ENCODE assay signal across 8 cellular contexts in the genomic region with DNA sequence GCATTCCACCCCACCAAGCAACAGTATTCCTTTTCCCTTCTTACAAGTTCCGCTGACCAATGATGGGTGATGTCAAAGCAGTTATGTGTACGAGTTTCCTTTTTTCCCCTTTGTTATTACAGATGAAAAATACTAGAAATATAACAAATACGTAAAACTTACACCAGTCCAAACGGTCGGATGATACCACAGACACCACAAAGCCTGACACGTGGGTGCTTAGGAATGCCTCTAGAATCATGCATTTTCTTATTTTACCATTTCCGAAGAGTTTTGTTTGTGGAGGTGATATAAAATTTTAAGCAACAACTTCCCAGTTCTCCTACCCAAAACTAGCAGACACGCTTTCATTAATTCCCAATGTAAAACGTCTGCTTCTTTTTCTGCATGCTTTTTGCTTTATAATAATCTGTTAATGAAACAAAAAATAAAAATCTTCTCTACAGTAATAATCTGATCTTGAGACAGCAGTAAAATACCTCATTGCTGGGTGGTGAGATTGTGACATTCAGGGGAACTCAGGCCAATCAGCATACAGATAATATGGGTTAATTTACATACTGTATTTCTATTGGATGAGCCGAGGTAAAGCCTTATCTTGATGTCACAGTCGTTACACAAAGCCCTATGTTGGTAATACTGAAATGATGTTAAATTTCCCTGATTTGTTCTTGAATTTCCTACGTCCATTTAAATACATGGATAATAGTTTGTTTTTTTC. TPM values are rescaled to one million over a fixed set of nuclear protein-coding genes. Genes with fewer than 3 reads are reported as not detected.
DNase-seq lines count a peak whose midpoint lies in the region; ATAC-seq and TF ChIP-seq lines count a peak whose summit lies in the region.

No MANE protein-coding gene starts in this region.

- no peaks in the 10 kb centered on the region for H3K36me3 ChIP-seq in GM23338 (ENCODE audit: insufficient read depth)
- no peaks in the 10 kb centered on the region for H3K36me3 ChIP-seq in effector memory CD4-positive, alpha-beta T cell (ENCODE audit: control insufficient read depth, insufficient read depth, low read length)

- no peaks in the 10 kb centered on the region for H3K4me1 ChIP-seq in GM23338 (ENCODE audit: insufficient read depth)
- peaks cover 7% of the 10 kb centered on the region for H3K4me1 ChIP-seq in effector memory CD4-positive, alpha-beta T cell (ENCODE audit: control insufficient read depth, insufficient read depth, low read length, poor library complexity, severe bottlenecking)

- peaks cover 17% of the 10 kb centered on the region; the same call in 2 of the 3 replicates for H3K4me1 Mint-ChIP-seq in GM23338
- peaks cover 17% of the 10 kb centered on the region for H3K4me1 Mint-ChIP-seq in activated naive CD4-positive, alpha-beta T cell treated with anti-CD3 and anti-CD28 coated beads, Interleukin-2, amount 10 ng/mL, durations not matched to agents 7 days and 5 days

- no peaks in the 10 kb centered on the region for H4K20me1 ChIP-seq in GM23338 (replicated peaks; ENCODE audit: insufficient read depth)

- no peak overlapping the region for H2AFZ ChIP-seq in GM23338

- no peaks in the 10 kb centered on the region for H3F3A ChIP-seq in GM23338 (replicated peaks; ENCODE audit: low read depth)

- peak overlapping the region; percentile 71; the same call in 1 of the 2 replicates for H3K27ac Mint-ChIP-seq in GM23338
- no peak overlapping the region for H3K27ac Mint-ChIP-seq in activated naive CD4-positive, alpha-beta T cell treated with anti-CD3 and anti-CD28 coated beads, Interleukin-2, amount 10 ng/mL, durations not matched to agents 7 days and 5 days

- no peaks in the 10 kb centered on the region for H3K9me2 ChIP-seq in GM23338 (ENCODE audit: insufficient read depth)

- no peak for TF ChIP-seq CTCF in GM23338 (conservative IDR thresholded peaks at IDR 0.05; ENCODE audit: low read depth in 2 of 2)

- peak; percentile 83 for ATAC-seq in GM23338
- no peak for ATAC-seq in GM18907 (IDR thresholded peaks at IDR 0.05; ENCODE audit: unreplicated experiment)
- no peak for ATAC-seq in HG03439 (IDR thresholded peaks at IDR 0.05; ENCODE audit: unreplicated experiment)

- H3K4me3 ChIP-seq in GM23338: peak overlapping the region; percentile 64
- no peak overlapping the region for H3K4me3 ChIP-seq in effector memory CD4-positive, alpha-beta T cell (ENCODE audit: insufficient read depth, low read depth, low read length, poor library complexity, severe bottlenecking)

- H3K27me3 Mint-ChIP-seq in GM23338 (ENCODE audit: insufficient read depth, low read depth, poor library complexity): peaks cover 23% of the 10 kb centered on the region
- peaks cover 43% of the 10 kb centered on the region for H3K27me3 Mint-ChIP-seq in activated naive CD4-positive, alpha-beta T cell treated with anti-CD3 and anti-CD28 coated beads, Interleukin-2, amount 10 ng/mL, durations not matched to agents 7 days and 5 days

- H3K36me3 Mint-ChIP-seq in GM23338 (ENCODE audit: low read depth): no peaks in the 10 kb centered on the region
- no peaks in the 10 kb centered on the region for H3K36me3 Mint-ChIP-seq in activated naive CD4-positive, alpha-beta T cell treated with anti-CD3 and anti-CD28 coated beads, Interleukin-2, amount 10 ng/mL, durations not matched to agents 7 days and 5 days

- no peaks in the 10 kb centered on the region for H3K79me2 ChIP-seq in GM23338 (replicated peaks; ENCODE audit: insufficient read depth)

- no peaks in the 10 kb centered on the region for H3K9me3 Mint-ChIP-seq in GM23338
- no peaks in the 10 kb centered on the region for H3K9me3 Mint-ChIP-seq in activated naive CD4-positive, alpha-beta T cell treated with anti-CD3 and anti-CD28 coated beads, Interleukin-2, amount 10 ng/mL, durations not matched to agents 7 days and 5 days

- H3K4me3 Mint-ChIP-seq in GM23338: peak overlapping the region; percentile 83
- no peak overlapping the region for H3K4me3 Mint-ChIP-seq in activated naive CD4-positive, alpha-beta T cell treated with anti-CD3 and anti-CD28 coated beads, Interleukin-2, amount 10 ng/mL, durations not matched to agents 7 days and 5 days

- H3K27me3 ChIP-seq in GM23338 (ENCODE audit: insufficient read depth): peaks cover 46% of the 10 kb centered on the region
- H3K27me3 ChIP-seq in effector memory CD4-positive, alpha-beta T cell (replicated peaks; ENCODE audit: control insufficient read depth, insufficient read depth, low read length, poor library complexity, severe bottlenecking): peaks cover 17% of the 10 kb centered on the region

- CTCF ChIA-PET in activated naive CD4-positive, alpha-beta T cell treated with anti-CD3 and anti-CD28 coated beads, Interleukin-2, amount 10 ng/mL, durations not matched to agents 7 days and 5 days (lab: Charles Lee): no interaction called here

- H3K4me2 ChIP-seq in GM23338: peak overlapping the region; percentile 92

- H3K27ac ChIP-seq in GM23338 (ENCODE audit: low read depth): no peak overlapping the region
- no peak overlapping the region for H3K27ac ChIP-seq in effector memory CD4-positive, alpha-beta T cell (ENCODE audit: insufficient read depth, low read length, poor library complexity, severe bottlenecking)

- peak; percentile 75 for DNase-seq in GM23338 (ENCODE audit: low spot score)
- peak; percentile 20 for DNase-seq in NCI-H526 treated with DMSO at 0.1 percent for 48 hours (lab: John Stamatoyannopoulos, UW)
- peak; percentile 88 for DNase-seq in cerebellum (ENCODE audit: low spot score)
- DNase-seq in midbrain (lab: John Stamatoyannopoulos, UW): peak; percentile 18
- no peak for DNase-seq in effector memory CD4-positive, alpha-beta T cell
- DNase-seq in activated naive CD4-positive, alpha-beta T cell treated with anti-CD3 and anti-CD28 coated beads, Interleukin-2, amount 10 ng/mL, durations not matched to agents 7 days and 5 days: no peak

- H3K9me3 ChIP-seq in effector memory CD4-positive, alpha-beta T cell (ENCODE audit: control insufficient read depth, low read length): no peaks in the 10 kb centered on the region

TF ChIP-seq in GM23338, 12 proteins besides CTCF, POLR2A, EP300 and RAD21 (continues in another document):
- TF ChIP-seq EZH2phosphoT487 (IDR thresholded peaks at IDR 0.05; ENCODE audit: unreplicated experiment): no peak
- TF ChIP-seq ZNF331 (CRISPR knock-in tag; IDR thresholded peaks at IDR 0.05; ENCODE audit: low read depth): no peak

RNA-seq across cellular contexts. Expression of gene GPR85, which starts 0.8 kb away (rescaled TPM):
- total RNA-seq in GM23338 (2014; rRNA removed; shearing (Covaris generic)): 0.35 and 0.47 TPM in 2 replicates
- 0.16 TPM in 1 of 2 replicates, not detected in the other for polyA plus RNA-seq in GM23338 (2016; fragmentation: Nextera tagmentation; extraction: Ambion mirVana)
- 58.8 TPM for total RNA-seq in cerebellum

RNA-seq across cellular contexts. Expression of gene SMIM30, which starts 30.9 kb away (rescaled TPM):
- 40.6 and 68.4 TPM in 2 replicates for total RNA-seq in GM23338 (2014; rRNA removed; shearing (Covaris generic))
- polyA plus RNA-seq in GM23338 (2016; fragmentation: Nextera tagmentation; extraction: Ambion mirVana): 148 and 150 TPM in 2 replicates
- total RNA-seq in cerebellum: 24.3 TPM

Comparison
In these comparisons a context has a peak if more than half of its experiments do, and no peak if none do; other contexts are left out.
1. DNase-seq: peak in GM23338 (single experiment), NCI-H526 treated with DMSO at 0.1 percent for 48 hours (single experiment), cerebellum (single experiment) and midbrain (single experiment); none in effector memory CD4-positive, alpha-beta T cell (0 of 3) and activated naive CD4-positive, alpha-beta T cell treated with anti-CD3 and anti-CD28 coated beads, Interleukin-2, amount 10 ng/mL, durations not matched to agents 7 days and 5 days (single experiment).
2. RNA of gene GPR85, which starts 0.8 kb away (total RNA-seq): 58.8 TPM in cerebellum (single experiment); 0.35 to 0.47 TPM in GM23338; every median in the first group is over 10 times any median in the second.